ENCODE assay signal across 7 cellular contexts in genomic region chr3:101836907-101837598, GRCh38. TPM values are rescaled to one million over a fixed set of nuclear protein-coding genes. Genes with fewer than 3 reads are reported as not detected.
DNase-seq lines count a peak whose midpoint lies in the region; ATAC-seq, FAIRE-seq and TF ChIP-seq lines count a peak whose summit lies in the region.

No MANE protein-coding gene starts in this region.

- FAIRE-seq in H54 (lab: Jason Lieb, UNC): peak; percentile 93

- H3K27me3 ChIP-seq in gastrocnemius medialis (no peaks in the 10 kb centered on the region), left ventricle myocardium inferior (ENCODE audit: low read depth) (no peaks in the 10 kb centered on the region)

- in situ Hi-C loops in gastrocnemius medialis (cut with MboI; ENCODE audit: low sequenced_read_pairs in 4 of 4): no loop called here

- peaks cover 14 to 33% of the 10 kb centered on the region in 2 donors for H3K4me1 ChIP-seq in gastrocnemius medialis
- peaks cover 30% of the 10 kb centered on the region for H3K4me1 ChIP-seq in left ventricle myocardium inferior

- H3K4me3 ChIP-seq in gastrocnemius medialis (no peak overlapping the region), left ventricle myocardium inferior (no peak overlapping the region)

- no peaks in the 10 kb centered on the region for H3K9me3 ChIP-seq in gastrocnemius medialis
- no peaks in the 10 kb centered on the region for H3K9me3 ChIP-seq in left ventricle myocardium inferior (replicated peaks)

- TF ChIP-seq CTCF in gastrocnemius medialis (IDR thresholded peaks at IDR 0.05 in 4 of 5, conservative IDR thresholded peaks at IDR 0.05 in 1 of 5) (no peak), left ventricle myocardium inferior (IDR thresholded peaks at IDR 0.05; ENCODE audit: borderline replicate concordance) (no peak)

- DNase-seq in H54 (ENCODE audit: insufficient read length, low spot score): no peak
- peak; percentile 1 to 39 for DNase-seq in NCI-H446 (lab: John Stamatoyannopoulos, UW)
- peak; percentile 64 to 87 for DNase-seq in dermis microvascular lymphatic vessel endothelial cell (ENCODE audit: low read depth in 2 of 2)
- DNase-seq in gastrocnemius medialis: no peak
- DNase-seq in stimulated activated CD4-positive, alpha-beta T cell treated with anti-CD3 and anti-CD28 coated beads, Interleukin-4, amount 100 ng/mL, for 4 hours: no peak
- no peak for DNase-seq in left ventricle myocardium inferior

- intact Hi-C loops in gastrocnemius medialis (cut with DNase I; ENCODE audit: low total_unique reads) (no loop called here), left ventricle myocardium inferior (cut with micrococcal nuclease) (no loop called here)

- H3K36me3 ChIP-seq in gastrocnemius medialis: no peaks in the 10 kb centered on the region
- H3K36me3 ChIP-seq in left ventricle myocardium inferior: no peaks in the 10 kb centered on the region

- peak; percentile 40 to 93 for ATAC-seq in gastrocnemius medialis
- no peak for ATAC-seq in HG02623 (IDR thresholded peaks at IDR 0.05; ENCODE audit: unreplicated experiment)

- H3K27ac ChIP-seq in gastrocnemius medialis (peak overlapping the region; percentile 3 to 72 (median 30)), left ventricle myocardium inferior (replicated peaks) (no peak overlapping the region)

- TF ChIP-seq POLR2A in H54 (IDR thresholded peaks at IDR 0.05; ENCODE audit: low read depth, low read length) (no peak), gastrocnemius medialis (IDR thresholded peaks at IDR 0.05) (no peak)

RNA-seq across cellular contexts. Expression of gene NFKBIZ, which starts 12.3 kb away (rescaled TPM):
- total RNA-seq in dermis microvascular lymphatic vessel endothelial cell (6.8 and 7.2 TPM in 2 replicates), gastrocnemius medialis (10 to 100 TPM in 3 of 4 donors, 1 to 10 TPM in 1; 9.2 to 25.9 (median 20.6) TPM), left ventricle myocardium inferior (15.0 TPM)

RNA-seq across cellular contexts. Expression of gene NXPE3, which starts 58.0 kb away (rescaled TPM):
- total RNA-seq in dermis microvascular lymphatic vessel endothelial cell: 3.9 and 8.0 TPM in 2 replicates
- total RNA-seq in gastrocnemius medialis: 10 to 100 TPM; 31.5 to 52.0 (median 44.5) TPM
- 47.9 TPM for total RNA-seq in left ventricle myocardium inferior

Comparison
In these comparisons a context has a peak if more than half of its experiments do, and no peak if none do; other contexts are left out.
1. DNase-seq: peak in NCI-H446 (2 of 2) and dermis microvascular lymphatic vessel endothelial cell (2 of 2); none in H54 (single experiment), gastrocnemius medialis (0 of 2), stimulated activated CD4-positive, alpha-beta T cell treated with anti-CD3 and anti-CD28 coated beads, Interleukin-4, amount 100 ng/mL, for 4 hours (0 of 2) and left ventricle myocardium inferior (single experiment).